Comparison of ENCODE assay signal across 30 cellular contexts in genomic region chr5:25334288-25334790, GRCh38.
"Had no signal": no experiment of that assay in that cellular context is flagged by ENCODE, and none has a peak within 500 bp of the region (broad histone marks: within the 10 kb centered on the region; RNA-seq: fewer than 3 reads in every experiment).

No MANE protein-coding gene starts in this region.

- H3K9me3 ChIP-seq: gastroesophageal sphincter had no signal

- H3K4me1 Mint-ChIP-seq: activated B cell treated with CpG ODN at 0.5 μM for 24 hours; activated T-helper 17 cell treated with anti-CD3 and anti-CD28 coated beads, Interleukin-2, amount 50 U/mL, for 72 hours; central memory CD8-positive, alpha-beta T cell had no signal

- ATAC-seq: activated CD4-positive, CD25-positive, alpha-beta regulatory T cell treated with anti-CD3 and anti-CD28 coated beads, Interleukin-2, amount 50 U/mL, for 24 hours; activated CD8-positive, alpha-beta T cell treated with anti-CD3 and anti-CD28 coated beads for 36 hours; activated T-cell treated with anti-CD3 and anti-CD28 coated beads, Interleukin-2, amount 50 U/mL, for 4 hours; activated T-helper 17 cell treated with anti-CD3 and anti-CD28 coated beads, Interleukin-2, amount 50 U/mL, for 72 hours; effector memory CD8-positive, alpha-beta T cell; gastroesophageal sphincter; heart right ventricle had no signal

- H3K4me1 ChIP-seq: esophagus squamous epithelium, gastroesophageal sphincter, heart right ventricle had no signal

- H3K36me3 ChIP-seq: brain microvascular endothelial cell, esophagus squamous epithelium, gastroesophageal sphincter, heart right ventricle had no signal

- H3K27me3 ChIP-seq: brain microvascular endothelial cell, esophagus squamous epithelium, gastroesophageal sphincter, heart right ventricle had no signal

- H3K36me3 Mint-ChIP-seq: activated naive CD8-positive, alpha-beta T cell had no signal

- H3K4me3 ChIP-seq: esophagus squamous epithelium, gastroesophageal sphincter, heart right ventricle had no signal

- H3K27ac ChIP-seq: brain microvascular endothelial cell, epithelial cell of prostate, esophagus squamous epithelium, gastroesophageal sphincter, heart right ventricle, VCaP had no signal

- H3K27me3 Mint-ChIP-seq: activated B cell treated with CpG ODN at 0.5 μM for 24 hours; activated CD8-positive, alpha-beta T cell treated with anti-CD3 and anti-CD28 coated beads for 36 hours; activated naive CD8-positive, alpha-beta T cell; activated T-helper 17 cell treated with anti-CD3 and anti-CD28 coated beads, Interleukin-2, amount 50 U/mL, for 72 hours; central memory CD8-positive, alpha-beta T cell; effector memory CD8-positive, alpha-beta T cell had no signal

- H3K4me3 Mint-ChIP-seq: activated B cell treated with CpG ODN at 0.5 μM for 24 hours; activated CD8-positive, alpha-beta T cell treated with anti-CD3 and anti-CD28 coated beads for 36 hours; activated naive CD8-positive, alpha-beta T cell; activated T-cell treated with anti-CD3 and anti-CD28 coated beads, Interleukin-2, amount 50 U/mL, for 4 hours; activated T-helper 17 cell treated with anti-CD3 and anti-CD28 coated beads, Interleukin-2, amount 50 U/mL, for 72 hours; central memory CD8-positive, alpha-beta T cell; effector memory CD8-positive, alpha-beta T cell had no signal

- DNase-seq: activated B cell treated with CpG ODN at 0.5 μM for 24 hours; activated CD4-positive, alpha-beta T cell treated with anti-CD3 and anti-CD28 coated beads for 48 hours; activated CD4-positive, alpha-beta T cell treated with anti-CD3 and anti-CD28 coated beads, Interleukin-2, amount 50 U/mL, for 1 hour; activated CD4-positive, alpha-beta T cell treated with anti-CD3 and anti-CD28 coated beads, Interleukin-2, amount 50 U/mL, for 48 hours; activated CD8-positive, alpha-beta memory T cell treated with anti-CD3 and anti-CD28 coated beads for 24 hours; activated CD8-positive, alpha-beta T cell treated with anti-CD3 and anti-CD28 coated beads for 36 hours; activated effector memory CD4-positive, alpha-beta T cell treated with Interleukin-2 at 50 U/mL for 16 hours; activated gamma-delta T cell treated with Interleukin-2 at 50 U/mL for 16 hours; activated naive CD4-positive, alpha-beta T cell treated with anti-CD3 and anti-CD28 coated beads, Interleukin-2, amount 50 U/mL, for 16 hours; activated naive CD4-positive, alpha-beta T cell treated with Interleukin-2 at 50 U/mL for 16 hours; activated T-cell treated with anti-CD3 and anti-CD28 coated beads, Interleukin-2, amount 50 U/mL, for 4 hours; amniotic stem cell; anterior cingulate cortex; brain microvascular endothelial cell; cortex of kidney; dermis blood vessel endothelial cell; effector CD4-positive, alpha-beta T cell; effector memory CD8-positive, alpha-beta T cell; esophagus squamous epithelium; foreskin melanocyte; heart right ventricle; T-helper 1 cell; T-helper 2 cell had no signal

- H3K27ac Mint-ChIP-seq: activated B cell treated with CpG ODN at 0.5 μM for 24 hours; activated CD8-positive, alpha-beta T cell treated with anti-CD3 and anti-CD28 coated beads for 36 hours; activated naive CD8-positive, alpha-beta T cell; activated T-helper 17 cell treated with anti-CD3 and anti-CD28 coated beads, Interleukin-2, amount 50 U/mL, for 72 hours; effector memory CD8-positive, alpha-beta T cell had no signal
